In the genomic region with DNA sequence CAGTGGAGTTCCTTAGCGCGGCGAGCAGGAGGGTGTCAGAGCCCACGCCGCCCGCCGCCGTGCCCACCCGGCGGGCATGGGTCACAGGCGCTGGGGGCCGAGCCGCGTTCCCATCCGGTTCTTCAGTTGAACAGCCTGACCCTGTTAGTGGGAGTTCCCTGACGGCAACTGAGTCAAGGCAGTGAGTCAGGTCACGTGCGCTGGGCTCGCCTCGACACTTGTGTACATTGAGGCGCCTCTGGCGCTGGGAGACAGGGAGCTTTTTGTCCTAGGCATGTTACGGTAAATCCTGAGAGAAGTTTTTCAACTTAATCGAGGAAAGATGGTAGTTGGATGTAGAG, we compare ENCODE assay signal across 8 cellular contexts. TPM values are rescaled to one million over a fixed set of nuclear protein-coding genes. Genes with fewer than 3 reads are reported as not detected.
A peak's percentile ranks its signal among the peaks of the same experiment; 100 is the strongest.
DNase-seq lines count a peak whose midpoint lies in the region; ATAC-seq and TF ChIP-seq lines count a peak whose summit lies in the region.

No MANE protein-coding gene starts in this region.

- no peaks in the 10 kb centered on the region; the same call in 1 of the 2 replicates for H3K36me3 ChIP-seq in Panc1 (ENCODE audit: control insufficient read depth, insufficient read depth, low read length)
- H3K36me3 ChIP-seq in neural progenitor cell = no peaks in the 10 kb centered on the region

- in situ Hi-C loops in Panc1 (cut with HindIII; ENCODE audit: low pct_unique_long_range_greater_than_20kb, low sequenced_read_pairs) = no loop called here

- no TSS peak for BruUV-seq in Panc1 (replicated peaks; lab: Mats Ljungman, UMichigan)

- H3K4me3 ChIP-seq in Panc1 (ENCODE audit: low read depth in 2 of 2, low read length in 2 of 2) (peak overlapping the region; percentile 85 to 99), neural progenitor cell (peak overlapping the region; percentile 93)

- peak overlapping the region; percentile 90 for H3K27ac ChIP-seq in Panc1 (ENCODE audit: low read length)
- H3K27ac ChIP-seq in neural progenitor cell = peak overlapping the region; percentile 69
- peak overlapping the region; percentile 88 for H3K27ac ChIP-seq in substantia nigra (ENCODE audit: low read depth, low read length, poor library complexity, severe bottlenecking)

- peaks cover 4% of the 10 kb centered on the region for H3F3A ChIP-seq in neural progenitor cell (ENCODE audit: low read depth)

- H3K9me3 Mint-ChIP-seq in neural progenitor cell = peaks cover 2% of the 10 kb centered on the region

- intact Hi-C loops in Panc1 (cut with micrococcal nuclease; ENCODE audit: unreplicated experiment) = no loop called here

- peak; percentile 32 for DNase-seq in COLO668 (lab: John Stamatoyannopoulos, UW; ENCODE audit: unreplicated experiment)
- peak; percentile 24 for DNase-seq in Panc1 (ENCODE audit: low read depth, low spot score)
- DNase-seq in activated naive CD4-positive, alpha-beta T cell treated with Interleukin-2 at 50 U/mL for 16 hours = peak; percentile 60
- DNase-seq in foreskin melanocyte = peak; percentile 94
- peak; percentile 48 for DNase-seq in neural progenitor cell (ENCODE audit: low spot score)
- peak in 40 of 49 donors; percentile 8 to 82 (median 33) for DNase-seq in substantia nigra (lab: John Stamatoyannopoulos, UW)
- no peak for DNase-seq in NCI-H1092 (lab: John Stamatoyannopoulos, UW)

- peaks cover 60% of the 10 kb centered on the region for H3K79me2 ChIP-seq in neural progenitor cell (ENCODE audit: low read depth)

- peak overlapping the region; percentile 9 for H3K27ac Mint-ChIP-seq in neural progenitor cell

- ATAC-seq in HG02588 (IDR thresholded peaks at IDR 0.05; ENCODE audit: unreplicated experiment) (peak; percentile 23), Panc1 (peak; percentile 36; the same call in 1 of the 2 replicates)

- peak overlapping the region; percentile 88 for H3K9ac ChIP-seq in neural progenitor cell

- H3K27me3 Mint-ChIP-seq in neural progenitor cell (ENCODE audit: insufficient read depth, low read depth) = no peaks in the 10 kb centered on the region

- H3K4me2 ChIP-seq in neural progenitor cell = peak overlapping the region; percentile 94

- no peaks in the 10 kb centered on the region for H3K27me3 ChIP-seq in Panc1 (ENCODE audit: control insufficient read depth, insufficient read depth, low read length)
- H3K27me3 ChIP-seq in neural progenitor cell = no peaks in the 10 kb centered on the region

- H3K36me3 Mint-ChIP-seq in neural progenitor cell = peaks cover 14% of the 10 kb centered on the region

- no peaks in the 10 kb centered on the region for H3K9me3 ChIP-seq in Panc1 (ENCODE audit: control insufficient read depth, insufficient read depth, low read depth, low read length)
- H3K9me3 ChIP-seq in neural progenitor cell (ENCODE audit: low read depth) = no peaks in the 10 kb centered on the region

- H3K4me1 Mint-ChIP-seq in neural progenitor cell = peaks cover 33% of the 10 kb centered on the region

- TF ChIP-seq CTCF in Panc1 (IDR thresholded peaks at IDR 0.05) (no peak), neural progenitor cell (IDR thresholded peaks at IDR 0.05) (no peak)

- CTCF ChIA-PET in Panc1 (lab: Charles Lee) = no interaction called here

- POLR2A ChIA-PET in Panc1 (lab: Charles Lee) = interaction anchor here (1.7 kb wide), 1 partner anchor 46 kb away, joined by 5 read pairs; no protein-coding TSS in a partner anchor

- H4K20me1 ChIP-seq in neural progenitor cell (ENCODE audit: low read depth) = peaks cover 51% of the 10 kb centered on the region

- peaks cover 33% of the 10 kb centered on the region for H3K4me1 ChIP-seq in Panc1 (ENCODE audit: control insufficient read depth, insufficient read depth, low read length)
- H3K4me1 ChIP-seq in neural progenitor cell = peaks cover 16% of the 10 kb centered on the region

- no peak overlapping the region for H2AFZ ChIP-seq in neural progenitor cell (replicated peaks)

- peak overlapping the region; percentile 96 for H3K4me3 Mint-ChIP-seq in neural progenitor cell

RNA-seq across cellular contexts. Expression of a gene that starts 0.7 kb away (rescaled TPM):
- 386 TPM for total RNA-seq in Panc1 (2021; ENCODE audit: unreplicated experiment)
- 429 TPM for polyA plus RNA-seq in Panc1 (2012; ENCODE audit: insufficient read length)
- total RNA-seq in neural progenitor cell (ENCODE audit: low replicate concordance) = 47.5 and 51.2 TPM in 2 replicates
